ENCODE assay signal across 1 cellular context in the genomic region with DNA sequence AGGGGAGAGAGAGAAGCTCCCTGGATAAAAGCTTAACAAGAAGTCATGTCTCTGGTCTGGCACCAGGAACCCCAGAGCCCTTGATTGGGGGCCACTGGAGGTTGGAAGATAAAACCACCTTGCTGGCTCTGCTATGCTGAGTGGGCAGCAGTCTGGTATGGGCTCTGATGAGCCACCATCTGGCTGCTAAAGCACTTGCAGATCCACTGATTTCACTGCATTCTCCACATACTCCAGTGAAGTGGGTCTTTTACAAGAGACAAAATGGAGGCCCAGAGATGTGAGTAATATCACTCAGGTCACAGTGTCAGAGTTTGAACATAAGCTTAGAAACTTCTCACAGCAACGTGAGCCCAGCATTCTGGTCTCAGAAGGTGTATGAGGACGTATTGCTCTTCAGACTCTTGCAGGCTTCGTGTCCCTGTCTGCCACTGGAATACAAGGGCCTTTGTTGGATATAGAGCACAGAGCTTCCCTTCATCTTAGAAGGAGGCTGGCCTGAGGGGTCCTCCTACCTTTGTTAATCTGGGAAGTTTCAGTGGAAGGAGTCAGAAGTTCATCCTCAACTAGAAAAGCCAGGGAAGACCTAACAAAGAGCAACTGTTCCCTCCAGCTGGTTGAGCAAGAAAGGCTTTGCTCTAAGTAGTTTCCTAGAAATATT.
TF ChIP-seq lines count a peak whose summit lies in the region.

No MANE protein-coding gene starts in this region.

TF ChIP-seq in liver, 16 proteins besides CTCF, POLR2A, EP300 and RAD21:
- no peak for TF ChIP-seq HNF4G (IDR thresholded peaks at IDR 0.05)
TF ChIP-seq in liver: peak in this region for 0.
